1 cellular context compared by ENCODE assay signal in the genomic region with DNA sequence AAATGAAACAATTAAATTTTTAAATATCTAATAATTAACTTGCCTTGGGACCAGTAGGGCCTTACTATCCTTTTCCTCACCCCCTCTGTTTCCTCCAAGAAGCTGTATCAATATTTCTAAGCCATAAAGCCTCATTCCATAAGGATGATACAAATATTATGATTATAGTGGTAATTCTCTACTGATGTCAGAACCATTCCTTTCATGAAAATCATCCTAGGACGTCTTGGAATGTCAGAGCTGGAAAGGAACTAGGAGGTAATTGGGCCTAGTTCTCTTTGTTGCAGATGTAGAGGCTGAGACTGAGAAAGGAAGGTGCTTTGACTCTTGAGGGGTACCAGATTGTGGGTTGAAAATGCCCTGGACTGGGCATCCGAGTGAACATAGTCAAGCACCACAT.
TF ChIP-seq lines count a peak whose summit lies in the region.

No MANE protein-coding gene starts in this region.

TF ChIP-seq in GM23338, 12 proteins besides CTCF, POLR2A, EP300 and RAD21:
- TF ChIP-seq, protein P1, sequence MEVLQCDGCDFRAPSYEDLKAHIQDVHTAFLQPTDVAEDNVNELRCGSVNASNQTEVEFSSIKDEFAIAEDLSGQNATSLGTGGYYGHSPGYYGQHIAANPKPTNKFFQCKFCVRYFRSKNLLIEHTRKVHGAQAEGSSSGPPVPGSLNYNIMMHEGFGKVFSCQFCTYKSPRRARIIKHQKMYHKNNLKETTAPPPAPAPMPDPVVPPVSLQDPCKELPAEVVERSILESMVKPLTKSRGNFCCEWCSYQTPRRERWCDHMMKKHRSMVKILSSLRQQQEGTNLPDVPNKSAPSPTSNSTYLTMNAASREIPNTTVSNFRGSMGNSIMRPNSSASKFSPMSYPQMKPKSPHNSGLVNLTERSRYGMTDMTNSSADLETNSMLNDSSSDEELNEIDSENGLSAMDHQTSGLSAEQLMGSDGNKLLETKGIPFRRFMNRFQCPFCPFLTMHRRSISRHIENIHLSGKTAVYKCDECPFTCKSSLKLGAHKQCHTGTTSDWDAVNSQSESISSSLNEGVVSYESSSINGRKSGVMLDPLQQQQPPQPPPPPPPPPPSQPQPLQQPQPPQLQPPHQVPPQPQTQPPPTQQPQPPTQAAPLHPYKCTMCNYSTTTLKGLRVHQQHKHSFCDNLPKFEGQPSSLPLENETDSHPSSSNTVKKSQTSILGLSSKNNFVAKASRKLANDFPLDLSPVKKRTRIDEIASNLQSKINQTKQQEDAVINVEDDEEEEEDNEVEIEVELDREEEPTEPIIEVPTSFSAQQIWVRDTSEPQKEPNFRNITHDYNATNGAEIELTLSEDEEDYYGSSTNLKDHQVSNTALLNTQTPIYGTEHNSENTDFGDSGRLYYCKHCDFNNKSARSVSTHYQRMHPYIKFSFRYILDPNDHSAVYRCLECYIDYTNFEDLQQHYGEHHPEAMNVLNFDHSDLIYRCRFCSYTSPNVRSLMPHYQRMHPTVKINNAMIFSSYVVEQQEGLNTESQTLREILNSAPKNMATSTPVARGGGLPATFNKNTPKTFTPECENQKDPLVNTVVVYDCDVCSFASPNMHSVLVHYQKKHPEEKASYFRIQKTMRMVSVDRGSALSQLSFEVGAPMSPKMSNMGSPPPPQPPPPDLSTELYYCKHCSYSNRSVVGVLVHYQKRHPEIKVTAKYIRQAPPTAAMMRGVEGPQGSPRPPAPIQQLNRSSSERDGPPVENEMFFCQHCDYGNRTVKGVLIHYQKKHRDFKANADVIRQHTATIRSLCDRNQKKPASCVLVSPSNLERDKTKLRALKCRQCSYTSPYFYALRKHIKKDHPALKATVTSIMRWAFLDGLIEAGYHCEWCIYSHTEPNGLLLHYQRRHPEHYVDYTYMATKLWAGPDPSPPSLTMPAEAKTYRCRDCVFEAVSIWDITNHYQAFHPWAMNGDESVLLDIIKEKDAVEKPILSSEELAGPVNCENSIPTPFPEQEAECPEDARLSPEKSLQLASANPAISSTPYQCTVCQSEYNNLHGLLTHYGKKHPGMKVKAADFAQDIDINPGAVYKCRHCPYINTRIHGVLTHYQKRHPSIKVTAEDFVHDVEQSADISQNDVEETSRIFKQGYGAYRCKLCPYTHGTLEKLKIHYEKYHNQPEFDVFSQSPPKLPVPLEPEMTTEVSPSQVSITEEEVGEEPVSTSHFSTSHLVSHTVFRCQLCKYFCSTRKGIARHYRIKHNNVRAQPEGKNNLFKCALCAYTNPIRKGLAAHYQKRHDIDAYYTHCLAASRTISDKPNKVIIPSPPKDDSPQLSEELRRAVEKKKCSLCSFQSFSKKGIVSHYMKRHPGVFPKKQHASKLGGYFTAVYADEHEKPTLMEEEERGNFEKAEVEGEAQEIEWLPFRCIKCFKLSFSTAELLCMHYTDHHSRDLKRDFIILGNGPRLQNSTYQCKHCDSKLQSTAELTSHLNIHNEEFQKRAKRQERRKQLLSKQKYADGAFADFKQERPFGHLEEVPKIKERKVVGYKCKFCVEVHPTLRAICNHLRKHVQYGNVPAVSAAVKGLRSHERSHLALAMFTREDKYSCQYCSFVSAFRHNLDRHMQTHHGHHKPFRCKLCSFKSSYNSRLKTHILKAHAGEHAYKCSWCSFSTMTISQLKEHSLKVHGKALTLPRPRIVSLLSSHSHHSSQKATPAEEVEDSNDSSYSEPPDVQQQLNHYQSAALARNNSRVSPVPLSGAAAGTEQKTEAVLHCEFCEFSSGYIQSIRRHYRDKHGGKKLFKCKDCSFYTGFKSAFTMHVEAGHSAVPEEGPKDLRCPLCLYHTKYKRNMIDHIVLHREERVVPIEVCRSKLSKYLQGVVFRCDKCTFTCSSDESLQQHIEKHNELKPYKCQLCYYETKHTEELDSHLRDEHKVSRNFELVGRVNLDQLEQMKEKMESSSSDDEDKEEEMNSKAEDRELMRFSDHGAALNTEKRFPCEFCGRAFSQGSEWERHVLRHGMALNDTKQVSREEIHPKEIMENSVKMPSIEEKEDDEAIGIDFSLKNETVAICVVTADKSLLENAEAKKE (CRISPR knock-in tag; IDR thresholded peaks at IDR 0.05), result no peak
TF ChIP-seq in GM23338: peak in this region for 0.
